25 cellular contexts compared by ENCODE assay signal in the genomic region with DNA sequence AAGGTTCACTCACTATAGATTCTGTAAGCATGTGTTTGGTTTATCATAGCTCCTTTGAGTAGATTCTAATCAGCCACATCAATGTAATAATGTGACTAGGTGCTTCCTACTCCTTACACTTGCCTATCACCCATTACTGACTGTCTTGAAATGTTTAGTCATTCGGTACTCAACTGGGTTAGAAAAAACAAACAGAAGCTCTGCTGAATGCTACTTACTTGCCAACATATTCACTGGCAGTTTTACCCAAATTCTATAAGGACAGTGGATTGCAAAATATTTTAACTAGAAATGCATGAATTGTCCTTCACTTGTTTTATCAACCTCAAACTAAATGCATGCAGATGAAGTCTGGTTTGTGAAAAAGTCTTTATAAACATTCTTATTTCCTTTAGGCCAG.
DNase-seq lines count a peak whose midpoint lies in the region; ATAC-seq, FAIRE-seq and TF ChIP-seq lines count a peak whose summit lies in the region.
"Had no signal": no experiment of that assay in that cellular context is flagged by ENCODE, and none has a peak within 500 bp of the region (broad histone marks: within the 10 kb centered on the region; RNA-seq: fewer than 3 reads in every experiment).

No MANE protein-coding gene starts in this region.

- no peaks in the 10 kb centered on the region for H3K23me2 ChIP-seq in H1 (ENCODE audit: low read depth, low read length)

- H4K8ac ChIP-seq in IMR-90 (ENCODE audit: low read depth in 2 of 2, low read length in 2 of 2) (no peak overlapping the region), H1 (ENCODE audit: extremely low read depth, insufficient read depth, low read length) (no peak overlapping the region)

- H2BK15ac ChIP-seq in IMR-90 (ENCODE audit: low read depth, low read length) (no peak overlapping the region), H1 (ENCODE audit: low read length) (no peak overlapping the region)

- TF ChIP-seq EP300 in A549 (IDR thresholded peaks at IDR 0.05) (no peak), H1 (IDR thresholded peaks at IDR 0.05; ENCODE audit: borderline replicate concordance in 1 of 2, low read depth in 2 of 2, low read length in 2 of 2) (no peak)

- H2BK120ac ChIP-seq in IMR-90 (ENCODE audit: low read depth, low read length) = no peak overlapping the region
- peak overlapping the region; percentile 13 for H2BK120ac ChIP-seq in H1 (replicated peaks; ENCODE audit: low read depth, low read length)

- H4K5ac ChIP-seq in IMR-90 (ENCODE audit: low read depth, low read length) = no peak overlapping the region
- no peak overlapping the region for H4K5ac ChIP-seq in H1 (ENCODE audit: insufficient read length, low read depth, low read length)

- H3K9me1 ChIP-seq in IMR-90 (ENCODE audit: insufficient read depth, low read length) = no peaks in the 10 kb centered on the region

- no peaks in the 10 kb centered on the region for H3K79me1 ChIP-seq in IMR-90 (ENCODE audit: low read depth in 1 of 2, low read length in 2 of 2)
- H3K79me1 ChIP-seq in H1 (ENCODE audit: low read depth, low read length) = no peaks in the 10 kb centered on the region

- DNase-seq in A549 (ENCODE audit: low read depth in 1 of 2, low spot score in 1 of 2) (no peak), IMR-90 (peak; percentile 30), H1 (ENCODE audit: low read depth in 1 of 2, low spot score in 2 of 2) (no peak), left lung (no peak), HUDEP-2 (lab: John Stamatoyannopoulos, UW; ENCODE audit: unreplicated experiment in 76 of 76) (no peak), kidney tubule cell (ENCODE audit: low spot score) (no peak)
- DNase-seq in stimulated activated naive CD4-positive, alpha-beta T cell treated with Interleukin-2 at 50 U/mL for 16 hours (lab: John Stamatoyannopoulos, UW) = no peak
- DNase-seq: 8988T; activated CD4-positive, alpha-beta T cell treated with anti-CD3 and anti-CD28 coated beads, Interleukin-2, amount 50 U/mL, for 1 hour; activated CD8-positive, alpha-beta memory T cell treated with anti-CD3 and anti-CD28 coated beads, Interleukin-2, amount 10 ng/mL, durations not matched to agents 7 days and 5 days; activated naive CD4-positive, alpha-beta T cell treated with anti-CD3 and anti-CD28 coated beads, Interleukin-2, amount 10 ng/mL, durations not matched to agents 7 days and 5 days; amygdala; CD8-positive, alpha-beta memory T cell; gastrocnemius medialis; GF-D8; GOT3; hippocampal formation; islet precursor cell; NCI-H1436; OCI-M1; sigmoid colon; transverse colon had no signal

- H3K23ac ChIP-seq in IMR-90 (ENCODE audit: low read depth, low read length) (no peak overlapping the region), H1 (ENCODE audit: insufficient read length) (no peak overlapping the region)

- TF ChIP-seq RAD21 in A549 (conservative IDR thresholded peaks at IDR 0.05 in 1 of 2, IDR thresholded peaks at IDR 0.05 in 1 of 2) (no peak), IMR-90 (IDR thresholded peaks at IDR 0.05; ENCODE audit: low read length) (no peak), H1 (IDR thresholded peaks at IDR 0.05 in 1 of 2, conservative IDR thresholded peaks at IDR 0.05 in 1 of 2; ENCODE audit: low read depth in 2 of 2, low read length in 2 of 2) (no peak)

- no peaks in the 10 kb centered on the region for H4K20me1 ChIP-seq in IMR-90 (ENCODE audit: insufficient read depth, low read length)
- H4K20me1 ChIP-seq in H1 (replicated peaks in 1 of 2; ENCODE audit: control insufficient read depth in 1 of 2, insufficient read depth in 2 of 2, low read length in 2 of 2) = no peaks in the 10 kb centered on the region

- H2BK12ac ChIP-seq in H1 (ENCODE audit: low read depth, low read length) = no peak overlapping the region

- H4K91ac ChIP-seq in IMR-90 (ENCODE audit: insufficient read depth, low read depth, low read length) = no peak overlapping the region
- H4K91ac ChIP-seq in H1 (replicated peaks; ENCODE audit: insufficient read length, low read length) = no peak overlapping the region

- no peak overlapping the region for H2BK5ac ChIP-seq in IMR-90 (ENCODE audit: low read depth, low read length, poor library complexity, severe bottlenecking)
- no peak overlapping the region for H2BK5ac ChIP-seq in H1 (ENCODE audit: low read depth, low read length)

- no peaks in the 10 kb centered on the region for H3K9me3 ChIP-seq in A549
- H3K9me3 ChIP-seq in IMR-90 (ENCODE audit: control insufficient read depth, insufficient read depth, low read length) = no peaks in the 10 kb centered on the region
- H3K9me3 ChIP-seq in H1 (ENCODE audit: insufficient read depth in 2 of 2, low read depth in 1 of 2, low read length in 1 of 2) = 0 out of 4 replicates have a peak, but pooled peaks cover 0 to 2% of the 10 kb centered on the region in 2 experiments
- no peaks in the 10 kb centered on the region for H3K9me3 ChIP-seq in left lung
- H3K9me3 ChIP-seq: gastrocnemius medialis, sigmoid colon, transverse colon had no signal

- H3K4me1 ChIP-seq in A549 (no peaks in the 10 kb centered on the region), IMR-90 (ENCODE audit: control insufficient read depth, insufficient read depth, low read length) (no peaks in the 10 kb centered on the region), H1 (replicated peaks in 1 of 4; ENCODE audit: control insufficient read depth in 3 of 4, insufficient read depth in 4 of 4, low read length in 3 of 4) (peaks cover 0 to 9% (median 2%) of the 10 kb centered on the region in 4 experiments; a peak in 3 of 7 replicates), left lung (no peaks in the 10 kb centered on the region)
- H3K4me1 ChIP-seq: gastrocnemius medialis, sigmoid colon, transverse colon had no signal

- H3K36me3 ChIP-seq in IMR-90 (ENCODE audit: control insufficient read depth, insufficient read depth, low read length) (no peaks in the 10 kb centered on the region), H1 (ENCODE audit: control insufficient read depth in 2 of 4, insufficient read depth in 4 of 4, low read length in 3 of 4) (no peaks in the 10 kb centered on the region), left lung (no peaks in the 10 kb centered on the region)
- H3K36me3 ChIP-seq: gastrocnemius medialis, sigmoid colon, transverse colon had no signal

- no peak overlapping the region for H2BK20ac ChIP-seq in IMR-90 (ENCODE audit: low read depth, low read length)
- no peak overlapping the region for H2BK20ac ChIP-seq in H1 (ENCODE audit: low read length)

- H3K27ac ChIP-seq in A549 (no peak overlapping the region), IMR-90 (ENCODE audit: insufficient read depth, low read length) (no peak overlapping the region), H1 (ENCODE audit: low read depth, low read length) (no peak overlapping the region), left lung (no peak overlapping the region)
- H3K27ac ChIP-seq: epithelial cell of prostate, gastrocnemius medialis, sigmoid colon, transverse colon, VCaP had no signal

- CTCF ChIA-PET in A549 (lab: Yijun Ruan, JAX) (no interaction called here), IMR-90 (lab: Yijun Ruan, JAX) (no interaction called here), H1 (lab: Charles Lee; ENCODE audit: partially characterized antibody) (interaction anchor here (0.6 to 1.4 kb wide), 2 partner anchors 397 to 502 kb away, joined by 3 read pairs; no protein-coding TSS in a partner anchor)

- TF ChIP-seq POLR2A in A549 (IDR thresholded peaks at IDR 0.05; ENCODE audit: low read length) (no peak), IMR-90 (IDR thresholded peaks at IDR 0.05; ENCODE audit: low read depth, low read length) (no peak), H1 (IDR thresholded peaks at IDR 0.05; ENCODE audit: control extremely low read depth in 1 of 2, low read depth in 2 of 2, low read length in 2 of 2) (no peak)

- no TSS peak for BruUV-seq in IMR-90 (replicated peaks; lab: Mats Ljungman, UMichigan)

- no peak overlapping the region for H3K14ac ChIP-seq in IMR-90 (replicated peaks; ENCODE audit: low read depth, low read length)
- no peak overlapping the region for H3K14ac ChIP-seq in H1 (ENCODE audit: insufficient read length)

- H2AK5ac ChIP-seq in IMR-90 (ENCODE audit: low read depth, low read length) = no peak overlapping the region
- H2AK5ac ChIP-seq in H1 (ENCODE audit: low read depth, low read length) = no peak overlapping the region

- no peaks in the 10 kb centered on the region for H3K79me2 ChIP-seq in H1 (ENCODE audit: control insufficient read depth in 1 of 2, insufficient read depth in 2 of 2, low read length in 2 of 2)

- H3K27me3 ChIP-seq in IMR-90 (ENCODE audit: control insufficient read depth, insufficient read depth, low read length) (no peaks in the 10 kb centered on the region), H1 (replicated peaks in 1 of 4; ENCODE audit: control insufficient read depth in 3 of 4, extremely low read depth in 1 of 4, insufficient read depth in 3 of 4, low read length in 3 of 4) (no peaks in the 10 kb centered on the region), left lung (no peaks in the 10 kb centered on the region)
- H3K27me3 ChIP-seq: gastrocnemius medialis, sigmoid colon, transverse colon had no signal

- intact Hi-C loops in IMR-90 (cut with micrococcal nuclease) = no loop called here
- intact Hi-C loops in left lung (cut with DNase I) = no loop called here

- H3K4me2 ChIP-seq in A549 (no peak overlapping the region), IMR-90 (ENCODE audit: low read depth, low read length) (no peak overlapping the region), H1 (ENCODE audit: insufficient read depth in 1 of 2, low read depth in 2 of 2, low read length in 2 of 2) (no peak overlapping the region)

- no peak overlapping the region for H3K9ac ChIP-seq in IMR-90 (ENCODE audit: low read depth, low read length)
- H3K9ac ChIP-seq in H1 (replicated peaks in 1 of 4; ENCODE audit: extremely low read depth in 1 of 4, low read depth in 3 of 4, low read length in 3 of 4) = no peak overlapping the region

- H3K56ac ChIP-seq in IMR-90 (ENCODE audit: extremely low read depth, insufficient read depth, low read length) (no peak overlapping the region), H1 (replicated peaks; ENCODE audit: insufficient read length, low read depth, low read length) (no peak overlapping the region)

- H2AFZ ChIP-seq in IMR-90 (replicated peaks; ENCODE audit: low read length, poor library complexity) (no peak overlapping the region), H1 (ENCODE audit: low read length) (no peak overlapping the region)

- POLR2A ChIA-PET in A549 (lab: Yijun Ruan, JAX) (no interaction called here), IMR-90 (lab: Charles Lee; ENCODE audit: unreplicated experiment) (interaction anchor here (0.6 kb wide), 1 partner anchor 317 kb away, joined by 6 read pairs; no protein-coding TSS in a partner anchor), H1 (lab: Charles Lee; ENCODE audit: partially characterized antibody) (no interaction called here)

- H3K4me3 ChIP-seq in A549 (no peak overlapping the region), IMR-90 (ENCODE audit: insufficient read depth, low read depth, low read length) (no peak overlapping the region), H1 (ENCODE audit: extremely low read depth in 1 of 4, insufficient read depth in 2 of 4, low read depth in 3 of 4, low read length in 4 of 4) (peak overlapping the region in 1 of 4 experiments; percentile 24; a peak in 1 of 8 replicates), left lung (no peak overlapping the region)
- H3K4me3 ChIP-seq: gastrocnemius medialis, sigmoid colon, transverse colon had no signal

- H2AK9ac ChIP-seq in IMR-90 (replicated peaks; ENCODE audit: low read depth, low read length, poor library complexity) = no peak overlapping the region

- no peak for ATAC-seq in A549
- 0 out of 2 replicates have a peak, but pooled peaks have one; percentile 24 for ATAC-seq in IMR-90 (ENCODE audit: low read depth)
- ATAC-seq in left lung = peak; percentile 77
- ATAC-seq in HG03521 (IDR thresholded peaks at IDR 0.05; ENCODE audit: unreplicated experiment) = no peak
- ATAC-seq: activated CD8-positive, alpha-beta memory T cell treated with anti-CD3 and anti-CD28 coated beads, Interleukin-2, amount 10 ng/mL, durations not matched to agents 7 days and 5 days; gastrocnemius medialis had no signal

- TF ChIP-seq CTCF in A549 (IDR thresholded peaks at IDR 0.05) (no peak), IMR-90 (conservative IDR thresholded peaks at IDR 0.05; ENCODE audit: low read depth, low read length) (no peak), H1 (IDR thresholded peaks at IDR 0.05; ENCODE audit: control extremely low read depth in 1 of 3, insufficient read depth in 1 of 3, low read depth in 1 of 3, low read length in 3 of 3) (no peak), left lung (IDR thresholded peaks at IDR 0.05) (no peak)

- FAIRE-seq in A549 (lab: Jason Lieb, UNC) = peak; percentile 7
- FAIRE-seq in H1 (lab: Jason Lieb, UNC) = no peak

- dilution Hi-C loops in IMR-90 (cut with HindIII; ENCODE audit: low sequenced_read_pairs, unreplicated experiment) = no loop called here

- 15% methylated on average over 1 of the region's 1 CpG for WGBS in A549 (ENCODE audit: missing lambda C conversion rate)
- no CpG with 5 or more reads among the region's 1 CpG for WGBS in IMR-90 (ENCODE audit: extremely low coverage in 2 of 2, insufficient read length in 1 of 2), 2 experiments
- 74% methylated on average over 1 of the region's 1 CpG; no CpG with 5 or more reads in 1 of the 2 experiments for WGBS in H1 (ENCODE audit: extremely low coverage in 1 of 2, insufficient coverage in 1 of 2, insufficient read length in 1 of 2, insufficient replicate concordance in 2 of 2, low coverage in 1 of 2, low lambda C conversion rate in 2 of 2, missing lambda C conversion rate in 1 of 2), 2 experiments

- H3K18ac ChIP-seq in IMR-90 (ENCODE audit: low read depth, low read length) (no peak overlapping the region), H1 (ENCODE audit: extremely low read depth, low read length) (no peak overlapping the region)

- in situ Hi-C loops in IMR-90 (cut with MboI; ENCODE audit: low sequenced_read_pairs) = no loop called here

- no peak overlapping the region for H3K4ac ChIP-seq in IMR-90 (ENCODE audit: low read depth, low read length)
- H3K4ac ChIP-seq in H1 (replicated peaks; ENCODE audit: insufficient read length, low read depth, low read length) = no peak overlapping the region

Comparison
In these comparisons a context has a peak if more than half of its experiments do, and no peak if none do; other contexts are left out.
1. ATAC-seq: peak in IMR-90 (single experiment) and left lung (single experiment); none in A549 (0 of 2) and HG03521 (single experiment).